ENCODE assay signal across 8 cellular contexts in the genomic region with DNA sequence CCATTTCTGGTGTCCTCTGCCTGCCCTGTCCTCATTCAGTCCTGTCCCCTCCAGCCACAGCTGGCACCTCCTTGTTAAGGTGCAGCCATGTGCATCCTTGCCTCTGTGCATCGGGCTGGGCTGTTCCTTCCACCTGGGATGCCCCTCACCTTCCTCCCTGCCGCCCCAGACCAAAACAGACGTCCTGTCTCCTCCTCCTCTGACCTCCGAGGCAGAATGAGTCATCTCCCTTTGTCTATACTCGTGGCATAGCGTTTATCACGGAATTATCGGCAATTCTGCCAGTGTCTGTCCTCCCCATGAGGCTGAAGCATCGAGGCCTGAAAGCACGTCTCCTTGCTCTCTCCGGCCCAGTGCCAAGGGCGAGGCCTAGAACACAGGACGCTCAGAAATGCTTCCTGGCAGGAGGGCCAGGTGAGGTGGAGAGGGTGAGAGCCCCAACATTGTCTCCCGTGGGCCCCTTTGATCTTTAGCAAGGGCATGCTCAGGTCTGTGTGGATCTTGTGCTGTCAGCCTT. TPM values are rescaled to one million over a fixed set of nuclear protein-coding genes. Genes with fewer than 3 reads are reported as not detected.
DNase-seq lines count a peak whose midpoint lies in the region; ATAC-seq, FAIRE-seq and TF ChIP-seq lines count a peak whose summit lies in the region.

No MANE protein-coding gene starts in this region.

- H2AFZ ChIP-seq in HepG2 (ENCODE audit: low read length), result no peak overlapping the region

- 59% methylated on average over 13 of the region's 14 CpGs for WGBS in HepG2 (ENCODE audit: low lambda C conversion rate)

- FAIRE-seq in HepG2 (lab: Jason Lieb, UNC), result no peak

- in situ Hi-C loops in HepG2 (cut with HindIII; ENCODE audit: extremely low pct_ligation_motif_present, low pct_unique_long_range_greater_than_20kb), result no loop called here

- CTCF ChIA-PET in HepG2 (lab: Yijun Ruan, JAX; ENCODE audit: low intra/inter-chr PET ratio, low total read pairs), result no interaction called here

- H3K4me2 ChIP-seq in HepG2 (ENCODE audit: low read depth, low read length), result peak overlapping the region; percentile 26; the same call in 1 of the 2 replicates

- TF ChIP-seq RAD21 in HepG2 (CRISPR knock-in tag; IDR thresholded peaks at IDR 0.05), result no peak

- TF ChIP-seq EP300 in HepG2 (IDR thresholded peaks at IDR 0.05; ENCODE audit: low read depth in 2 of 2, low read length in 2 of 2) (no peak), HepG2 (CRISPR knock-in tag; IDR thresholded peaks at IDR 0.05; ENCODE audit: borderline replicate concordance) (no peak)

- peaks cover 31% of the 10 kb centered on the region for H4K20me1 ChIP-seq in HepG2 (ENCODE audit: insufficient read depth, low read length)

- H3K4me1 ChIP-seq in HepG2 (ENCODE audit: insufficient read depth, low read length), result peaks cover 67% of the 10 kb centered on the region
- H3K4me1 ChIP-seq in upper lobe of right lung, result peaks cover 53% of the 10 kb centered on the region

- H3K27ac ChIP-seq in angular gyrus (ENCODE audit: low read depth, low read length) (peak overlapping the region; percentile 66), HepG2 (ENCODE audit: extremely low read length, insufficient read depth, low read length) (peak overlapping the region; percentile 12), upper lobe of right lung (peak overlapping the region; percentile 76)

- no TSS peak for BruUV-seq in HepG2 (replicated peaks; lab: Mats Ljungman, UMichigan)

- H3K9me3 ChIP-seq in HepG2 (ENCODE audit: low read length) (no peaks in the 10 kb centered on the region), upper lobe of right lung (no peaks in the 10 kb centered on the region)

- H3K4me3 ChIP-seq in HepG2 (replicated peaks in 1 of 3; ENCODE audit: insufficient read depth in 1 of 3, low read depth in 2 of 3, low read length in 3 of 3), result no peak overlapping the region; a peak in 1 of 6 replicates
- no peak overlapping the region for H3K4me3 ChIP-seq in upper lobe of right lung

- ATAC-seq in HepG2, result no peak
- no peak for ATAC-seq in upper lobe of right lung
- no peak for ATAC-seq in HG03280 (IDR thresholded peaks at IDR 0.05; ENCODE audit: unreplicated experiment)
- no peak for ATAC-seq in HG03469 (IDR thresholded peaks at IDR 0.05; ENCODE audit: unreplicated experiment)

- H3K27me3 ChIP-seq in HepG2 (ENCODE audit: control insufficient read depth in 1 of 2, insufficient read depth in 2 of 2, low read length in 2 of 2), result no peaks in the 10 kb centered on the region; a peak in 1 of 5 replicates
- no peaks in the 10 kb centered on the region for H3K27me3 ChIP-seq in upper lobe of right lung

- 0 out of 2 replicates have a peak overlapping the region, but pooled peaks have one; percentile 19 for H3K9ac ChIP-seq in HepG2 (ENCODE audit: insufficient read depth, low read depth, low read length)

- peak; percentile 72 for DNase-seq in AG08395 (ENCODE audit: low spot score)
- peak; percentile 67 for DNase-seq in HT1080 (ENCODE audit: low read depth)
- DNase-seq in HepG2 (ENCODE audit: low spot score), result no peak
- DNase-seq in upper lobe of right lung, result peak; percentile 83
- DNase-seq in stimulated activated naive CD4-positive, alpha-beta T cell treated with Interleukin-2 at 50 U/mL for 16 hours (lab: John Stamatoyannopoulos, UW), result no peak

- no peaks in the 10 kb centered on the region; a peak in 2 of 5 replicates for H3K36me3 ChIP-seq in HepG2 (replicated peaks in 1 of 2; ENCODE audit: control insufficient read depth in 1 of 2, insufficient read depth in 2 of 2, low read length in 2 of 2)
- H3K36me3 ChIP-seq in upper lobe of right lung, result no peaks in the 10 kb centered on the region

- TF ChIP-seq POLR2A in HepG2 (IDR thresholded peaks at IDR 0.05; ENCODE audit: insufficient read depth in 1 of 2, low read depth in 2 of 2, low read length in 2 of 2), result no peak

- TF ChIP-seq CTCF in HepG2 (CRISPR knock-in tag; IDR thresholded peaks at IDR 0.05) (no peak), upper lobe of right lung (IDR thresholded peaks at IDR 0.05) (no peak)

- intact Hi-C loops in HepG2 (cut with micrococcal nuclease; ENCODE audit: unreplicated experiment) (no loop called here), upper lobe of right lung (cut with DNase I) (loop anchor here (10.0 kb wide), 1 partner anchor 179 kb away; no protein-coding TSS in a partner anchor)

- H3K79me2 ChIP-seq in HepG2 (ENCODE audit: insufficient read depth, low read length), result peaks cover 76% of the 10 kb centered on the region

- POLR2A ChIA-PET in HepG2 (lab: Yijun Ruan, JAX), result no interaction called here

TF ChIP-seq in HepG2, 621 proteins besides CTCF, POLR2A, EP300 and RAD21:
- TF ChIP-seq TEAD3 (CRISPR knock-in tag; optimal IDR thresholded peaks at IDR 0.05; ENCODE audit: borderline replicate concordance), result peak; percentile 9
- TF ChIP-seq, protein P1, sequence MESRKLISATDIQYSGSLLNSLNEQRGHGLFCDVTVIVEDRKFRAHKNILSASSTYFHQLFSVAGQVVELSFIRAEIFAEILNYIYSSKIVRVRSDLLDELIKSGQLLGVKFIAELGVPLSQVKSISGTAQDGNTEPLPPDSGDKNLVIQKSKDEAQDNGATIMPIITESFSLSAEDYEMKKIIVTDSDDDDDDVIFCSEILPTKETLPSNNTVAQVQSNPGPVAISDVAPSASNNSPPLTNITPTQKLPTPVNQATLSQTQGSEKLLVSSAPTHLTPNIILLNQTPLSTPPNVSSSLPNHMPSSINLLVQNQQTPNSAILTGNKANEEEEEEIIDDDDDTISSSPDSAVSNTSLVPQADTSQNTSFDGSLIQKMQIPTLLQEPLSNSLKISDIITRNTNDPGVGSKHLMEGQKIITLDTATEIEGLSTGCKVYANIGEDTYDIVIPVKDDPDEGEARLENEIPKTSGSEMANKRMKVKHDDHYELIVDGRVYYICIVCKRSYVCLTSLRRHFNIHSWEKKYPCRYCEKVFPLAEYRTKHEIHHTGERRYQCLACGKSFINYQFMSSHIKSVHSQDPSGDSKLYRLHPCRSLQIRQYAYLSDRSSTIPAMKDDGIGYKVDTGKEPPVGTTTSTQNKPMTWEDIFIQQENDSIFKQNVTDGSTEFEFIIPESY (CRISPR knock-in tag; IDR thresholded peaks at IDR 0.05), result 0 out of 2 replicates have a peak, but pooled peaks have one; percentile 29
- 0 out of 2 replicates have a peak, but pooled peaks have one; percentile 10 for TF ChIP-seq ZNF263 (CRISPR knock-in tag; IDR thresholded peaks at IDR 0.05)
- 0 out of 2 replicates have a peak, but pooled peaks have one; percentile 19 for TF ChIP-seq ZBTB38 (CRISPR knock-in tag; IDR thresholded peaks at IDR 0.05)
- TF ChIP-seq DPF2 (CRISPR knock-in tag; IDR thresholded peaks at IDR 0.05; ENCODE audit: borderline replicate concordance, low read depth), result no peak
- TF ChIP-seq, protein P2, sequence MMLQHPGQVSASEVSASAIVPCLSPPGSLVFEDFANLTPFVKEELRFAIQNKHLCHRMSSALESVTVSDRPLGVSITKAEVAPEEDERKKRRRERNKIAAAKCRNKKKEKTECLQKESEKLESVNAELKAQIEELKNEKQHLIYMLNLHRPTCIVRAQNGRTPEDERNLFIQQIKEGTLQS (CRISPR knock-in tag; IDR thresholded peaks at IDR 0.05), result peak; percentile 21; the same call in 1 of the 2 replicates
- no peak for TF ChIP-seq ZNF841 (CRISPR knock-in tag; IDR thresholded peaks at IDR 0.05; ENCODE audit: borderline replicate concordance)
- TF ChIP-seq ZBTB20 (CRISPR knock-in tag; IDR thresholded peaks at IDR 0.05; ENCODE audit: borderline replicate concordance, low read depth), result 0 out of 2 replicates have a peak, but pooled peaks have one; percentile 18
- TF ChIP-seq FOSL2 (CRISPR knock-in tag; IDR thresholded peaks at IDR 0.05), result peak; percentile 87
- no peak for TF ChIP-seq CBX2 (IDR thresholded peaks at IDR 0.05; ENCODE audit: low read depth, low read length)
- TF ChIP-seq CBX2 (CRISPR knock-in tag; IDR thresholded peaks at IDR 0.05; ENCODE audit: low read depth), result no peak

RNA-seq across cellular contexts. Expression of a gene that starts 4.6 kb away (rescaled TPM):
- 5.9 and 9.5 TPM in 2 replicates for total RNA-seq in HT1080 (2014; rRNA removed; shearing (Covaris generic))
- polyA plus RNA-seq in HT1080 (2015; cell fraction: cytosol; rRNA removed), result 20.7 and 21.4 TPM in 2 replicates
- 35.3 and 42.1 TPM in 2 replicates for polyA plus RNA-seq in HT1080 (2015; cell fraction: nucleus; rRNA removed)
- 5.1 and 5.2 TPM in 2 replicates for total RNA-seq in HepG2 (2016; rRNA removed; fragmentation: Illumina TruSeq; extraction: Trizol)
- total RNA-seq in HepG2 (2016; cell fraction: cytosol; rRNA removed; fragmentation: Illumina TruSeq; extraction: Trizol; ENCODE audit: low read depth), result 2.6 and 3.4 TPM in 2 replicates
- 5.2 and 5.4 TPM in 2 replicates for total RNA-seq in HepG2 (2016; cell fraction: insoluble cytoplasmic fraction; rRNA removed; fragmentation: Illumina TruSeq; extraction: Trizol)
- 4.3 and 5.6 TPM in 2 replicates for total RNA-seq in HepG2 (2016; cell fraction: membrane; rRNA removed; fragmentation: Illumina TruSeq; extraction: Trizol)
- 7.2 and 9.2 TPM in 2 replicates for total RNA-seq in HepG2 (2016; cell fraction: nucleus; rRNA removed; fragmentation: Illumina TruSeq; extraction: Trizol)
- polyA plus RNA-seq in HepG2 (2011; rRNA removed), result 3.4 and 3.9 TPM in 2 replicates
- 1.9 and 2.7 TPM in 2 replicates for polyA plus RNA-seq in HepG2 (2011; cell fraction: cytosol; rRNA removed)
- polyA plus RNA-seq in HepG2 (2011; cell fraction: nucleus; rRNA removed), result 15.5 and 22.7 TPM in 2 replicates
- polyA plus RNA-seq in HepG2 (2012), result 6.0 and 9.1 TPM in 2 replicates
- 3.8 and 4.7 TPM in 2 replicates for polyA plus RNA-seq in HepG2 (2016; cell fraction: cytosol; fragmentation: Illumina TruSeq; extraction: Trizol; ENCODE audit: low read depth)
- 8.3 and 10.1 TPM in 2 replicates for polyA plus RNA-seq in HepG2 (2016; cell fraction: insoluble cytoplasmic fraction; fragmentation: Illumina TruSeq; extraction: Trizol; ENCODE audit: low read depth)
- polyA plus RNA-seq in HepG2 (2016; cell fraction: membrane; fragmentation: Illumina TruSeq; extraction: Trizol; ENCODE audit: low read depth), result 5.1 and 5.2 TPM in 2 replicates
- polyA plus RNA-seq in HepG2 (2016; cell fraction: nucleus; fragmentation: Illumina TruSeq; extraction: Trizol; ENCODE audit: insufficient read depth, low read depth), result 24.6 and 26.3 TPM in 2 replicates
- polyA minus RNA-seq in HepG2 (2011; rRNA and poly(A)+ RNA removed; ENCODE audit: low replicate concordance), result 7.4 and 12.2 TPM in 2 replicates
- 6.2 and 6.7 TPM in 2 replicates for polyA minus RNA-seq in HepG2 (2011; cell fraction: cytosol; rRNA and poly(A)+ RNA removed)
- 9.0 and 12.1 TPM in 2 replicates for polyA minus RNA-seq in HepG2 (2011; cell fraction: nucleus; rRNA and poly(A)+ RNA removed)
- 38.1 TPM for total RNA-seq in upper lobe of right lung

Comparison
In these comparisons a context has a peak if more than half of its experiments do, and no peak if none do; other contexts are left out.
1. DNase-seq: peak in AG08395 (single experiment), HT1080 (single experiment) and upper lobe of right lung (single experiment); none in HepG2 (single experiment) and stimulated activated naive CD4-positive, alpha-beta T cell treated with Interleukin-2 at 50 U/mL for 16 hours (single experiment).
2. H3K27ac ChIP-seq: peak in every context shown above with its lines; median percentile 76 in upper lobe of right lung; 66 in angular gyrus; 12 in HepG2.